21 cellular contexts compared by ENCODE assay signal in genomic region chr4:148068065-148068911, GRCh38.
DNase-seq lines count a peak whose midpoint lies in the region; ATAC-seq and TF ChIP-seq lines count a peak whose summit lies in the region.
"Had no signal": no experiment of that assay in that cellular context is flagged by ENCODE, and none has a peak within 500 bp of the region (broad histone marks: within the 10 kb centered on the region; RNA-seq: fewer than 3 reads in every experiment).

No MANE protein-coding gene starts in this region.

- H3K27me3 Mint-ChIP-seq in stimulated activated naive CD8-positive, alpha-beta T cell treated with anti-CD3 and anti-CD28 coated beads, Interleukin-15, amount 100 ng/mL, for 72 hours: no peaks in the 10 kb centered on the region
- H3K27me3 Mint-ChIP-seq in WTC11 (ENCODE audit: low read depth): no peaks in the 10 kb centered on the region
- no peaks in the 10 kb centered on the region for H3K27me3 Mint-ChIP-seq in naive thymus-derived CD8-positive, alpha-beta T cell
- no peaks in the 10 kb centered on the region for H3K27me3 Mint-ChIP-seq in T-helper 2 cell treated with Interferon-gamma antibody and Interleukin-4, amounts not matched to agents 5 μg/mL and 100 μg/mL, for 36 hours (ENCODE audit: low read depth)
- H3K27me3 Mint-ChIP-seq: progenitor cell of endocrine pancreas had no signal

- TF ChIP-seq CTCF in WTC11 (IDR thresholded peaks at IDR 0.05): no peak

- H3K4me1 Mint-ChIP-seq in stimulated activated naive CD8-positive, alpha-beta T cell treated with anti-CD3 and anti-CD28 coated beads, Interleukin-15, amount 100 ng/mL, for 72 hours: peaks cover 5% of the 10 kb centered on the region
- H3K4me1 Mint-ChIP-seq in WTC11: peaks cover 28% of the 10 kb centered on the region
- peaks cover 3 to 63% (median 18%) of the 10 kb centered on the region in 4 donors for H3K4me1 Mint-ChIP-seq in naive thymus-derived CD8-positive, alpha-beta T cell
- no peaks in the 10 kb centered on the region for H3K4me1 Mint-ChIP-seq in T-helper 2 cell treated with Interferon-gamma antibody and Interleukin-4, amounts not matched to agents 5 μg/mL and 100 μg/mL, for 36 hours (ENCODE audit: low read depth)

- intact Hi-C loops in left colon (cut with DNase I, micrococcal nuclease): no loop called here

- POLR2A ChIA-PET in WTC11 (lab: Charles Lee): no interaction called here
- POLR2A ChIA-PET in naive thymus-derived CD8-positive, alpha-beta T cell (lab: Charles Lee): interaction anchor here (2.0 kb wide), 1 partner anchor 9 kb away, joined by 7 read pairs; no protein-coding TSS in a partner anchor

- peak; percentile 31 for ATAC-seq in stimulated activated naive CD8-positive, alpha-beta T cell treated with anti-CD3 and anti-CD28 coated beads, Interleukin-15, amount 100 ng/mL, for 72 hours
- ATAC-seq in stimulated activated naive CD8-positive, alpha-beta T cell treated with anti-CD3 and anti-CD28 coated beads, Interleukin-15, Interleukin-2, amounts not matched to agents 100 U/mL and 50 U/mL, for 24 hours: no peak
- ATAC-seq in WTC11 (peak; percentile 86), left colon (no peak)
- ATAC-seq in naive thymus-derived CD8-positive, alpha-beta T cell: no peak
- ATAC-seq: body of pancreas, foreskin keratinocyte, mucosa of descending colon, Panc1 had no signal

- peaks cover 7% of the 10 kb centered on the region for H3K36me3 Mint-ChIP-seq in WTC11
- peaks cover 13 to 54% (median 47%) of the 10 kb centered on the region in 3 donors for H3K36me3 Mint-ChIP-seq in naive thymus-derived CD8-positive, alpha-beta T cell
- peaks cover 23% of the 10 kb centered on the region for H3K36me3 Mint-ChIP-seq in T-helper 2 cell treated with Interferon-gamma antibody and Interleukin-4, amounts not matched to agents 5 μg/mL and 100 μg/mL, for 36 hours (ENCODE audit: low read depth)

- DNase-seq in stimulated activated naive CD8-positive, alpha-beta T cell treated with anti-CD3 and anti-CD28 coated beads, Interleukin-15, amount 100 ng/mL, for 72 hours: no peak
- DNase-seq in stimulated activated naive CD8-positive, alpha-beta T cell treated with anti-CD3 and anti-CD28 coated beads, Interleukin-15, Interleukin-2, amounts not matched to agents 100 U/mL and 50 U/mL, for 24 hours: no peak
- DNase-seq in WTC11 (ENCODE audit: low spot score) (peak; percentile 50), left colon (no peak), HuH-7.5 (ENCODE audit: low spot score) (no peak)
- no peak for DNase-seq in naive thymus-derived CD8-positive, alpha-beta T cell
- no peak for DNase-seq in T-helper 2 cell treated with Interferon-gamma antibody and Interleukin-4, amounts not matched to agents 5 μg/mL and 100 μg/mL, for 36 hours (ENCODE audit: low spot score)
- DNase-seq: ACHN; activated CD4-positive, alpha-beta T cell treated with anti-CD3 and anti-CD28 coated beads for 48 hours; activated effector memory CD4-positive, alpha-beta T cell treated with anti-CD3 and anti-CD28 coated beads, Interleukin-2, amount 50 U/mL, for 16 hours; body of pancreas; COR-L47; DND-41; effector CD4-positive, alpha-beta T cell; foreskin keratinocyte; hippocampal formation; mucosa of descending colon; NCI-H510A; T-helper 1 cell had no signal

- H3K4me3 Mint-ChIP-seq in stimulated activated naive CD8-positive, alpha-beta T cell treated with anti-CD3 and anti-CD28 coated beads, Interleukin-15, amount 100 ng/mL, for 72 hours: no peak overlapping the region
- no peak overlapping the region for H3K4me3 Mint-ChIP-seq in WTC11
- H3K4me3 Mint-ChIP-seq in naive thymus-derived CD8-positive, alpha-beta T cell: no peak overlapping the region
- H3K4me3 Mint-ChIP-seq in T-helper 2 cell treated with Interferon-gamma antibody and Interleukin-4, amounts not matched to agents 5 μg/mL and 100 μg/mL, for 36 hours: no peak overlapping the region

- CTCF ChIA-PET in WTC11 (lab: Charles Lee): interaction anchor here (1.3 kb wide), 1 partner anchor 201 kb away, joined by 4 read pairs; no protein-coding TSS in a partner anchor

- peaks cover 0 to 10% of the 10 kb centered on the region in 2 donors for H3K9me3 Mint-ChIP-seq in stimulated activated naive CD8-positive, alpha-beta T cell treated with anti-CD3 and anti-CD28 coated beads, Interleukin-15, amount 100 ng/mL, for 72 hours
- peaks cover 2% of the 10 kb centered on the region; the same call in 1 of the 2 replicates for H3K9me3 Mint-ChIP-seq in WTC11
- H3K9me3 Mint-ChIP-seq in naive thymus-derived CD8-positive, alpha-beta T cell: peaks cover 0 to 15% (median 5%) of the 10 kb centered on the region in 9 donors
- peaks cover 3% of the 10 kb centered on the region for H3K9me3 Mint-ChIP-seq in T-helper 2 cell treated with Interferon-gamma antibody and Interleukin-4, amounts not matched to agents 5 μg/mL and 100 μg/mL, for 36 hours

- peak overlapping the region; percentile 21 to 85 for H3K27ac Mint-ChIP-seq in stimulated activated naive CD8-positive, alpha-beta T cell treated with anti-CD3 and anti-CD28 coated beads, Interleukin-15, amount 100 ng/mL, for 72 hours
- H3K27ac Mint-ChIP-seq in WTC11: no peak overlapping the region; the same call in 1 of the 2 replicates
- H3K27ac Mint-ChIP-seq in naive thymus-derived CD8-positive, alpha-beta T cell: peak overlapping the region in 8 of 10 donors; percentile 4 to 75 (median 60)
- no peak overlapping the region for H3K27ac Mint-ChIP-seq in T-helper 2 cell treated with Interferon-gamma antibody and Interleukin-4, amounts not matched to agents 5 μg/mL and 100 μg/mL, for 36 hours
- H3K27ac Mint-ChIP-seq: progenitor cell of endocrine pancreas had no signal

TF ChIP-seq in WTC11, 78 proteins besides CTCF, POLR2A, EP300 and RAD21 (continues in another document):
- TF ChIP-seq RELA (CRISPR knock-in tag; IDR thresholded peaks at IDR 0.05; ENCODE audit: borderline replicate concordance) (no peak), ATF6 (CRISPR knock-in tag; IDR thresholded peaks at IDR 0.05) (no peak), STAT6 (CRISPR knock-in tag; conservative IDR thresholded peaks at IDR 0.05; ENCODE audit: low read depth) (no peak), PREB (CRISPR knock-in tag; IDR thresholded peaks at IDR 0.05; ENCODE audit: borderline replicate concordance) (no peak), USF2 (CRISPR knock-in tag; IDR thresholded peaks at IDR 0.05) (peak; percentile 61), ZBTB43 (CRISPR knock-in tag; IDR thresholded peaks at IDR 0.05) (no peak)

Comparison
In these comparisons a context has a peak if more than half of its experiments do, and no peak if none do; other contexts are left out.
1. ATAC-seq: peak in stimulated activated naive CD8-positive, alpha-beta T cell treated with anti-CD3 and anti-CD28 coated beads, Interleukin-15, amount 100 ng/mL, for 72 hours (single experiment) and WTC11 (single experiment); none in stimulated activated naive CD8-positive, alpha-beta T cell treated with anti-CD3 and anti-CD28 coated beads, Interleukin-15, Interleukin-2, amounts not matched to agents 100 U/mL and 50 U/mL, for 24 hours (single experiment), naive thymus-derived CD8-positive, alpha-beta T cell (0 of 2) and left colon (single experiment).
2. H3K27ac Mint-ChIP-seq: peak in stimulated activated naive CD8-positive, alpha-beta T cell treated with anti-CD3 and anti-CD28 coated beads, Interleukin-15, amount 100 ng/mL, for 72 hours (2 of 2) and naive thymus-derived CD8-positive, alpha-beta T cell (8 of 10); none in WTC11 (single experiment) and T-helper 2 cell treated with Interferon-gamma antibody and Interleukin-4, amounts not matched to agents 5 μg/mL and 100 μg/mL, for 36 hours (single experiment).